In the genomic region with DNA sequence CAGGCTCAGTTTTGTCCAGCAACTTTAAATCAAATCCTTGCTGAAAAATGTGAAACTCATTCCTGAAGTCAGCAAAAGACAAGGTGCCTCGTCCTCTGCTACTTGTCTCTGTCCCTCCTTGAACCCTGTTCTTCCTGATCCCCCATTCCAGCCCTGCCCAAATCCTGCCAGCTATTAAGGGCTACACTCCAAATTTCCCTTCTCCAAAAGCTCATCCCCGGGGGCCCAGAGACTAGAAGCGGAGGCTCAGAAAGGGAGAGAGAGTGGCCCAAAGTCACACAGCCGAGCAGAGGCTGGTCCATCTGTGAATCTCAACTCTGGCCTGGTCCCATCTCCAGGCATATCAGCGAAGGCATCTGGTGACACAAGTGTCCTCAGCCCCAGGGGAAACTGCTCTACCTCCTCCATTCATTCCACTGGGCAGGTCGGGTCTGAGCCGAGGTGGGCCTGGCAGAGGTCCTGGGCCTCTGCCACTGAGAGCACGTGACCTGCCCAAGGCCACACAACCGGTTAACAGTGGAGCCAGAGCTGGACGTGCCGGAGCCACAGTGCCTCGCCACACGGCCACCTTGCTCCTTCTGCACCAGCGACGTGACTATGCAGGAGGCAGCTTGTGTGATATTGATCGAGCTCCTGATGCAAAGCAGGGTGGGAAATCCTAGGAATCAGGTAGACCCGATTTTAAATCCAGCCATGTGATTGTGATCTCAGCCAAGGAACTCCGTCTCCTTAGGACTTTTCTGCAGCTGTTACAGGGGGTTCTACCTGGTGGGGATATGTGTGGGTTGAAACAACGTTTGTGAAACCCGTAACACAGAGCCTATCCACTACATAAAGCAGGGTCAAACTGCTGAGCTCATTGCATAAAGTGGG, we compare ENCODE assay signal across 23 cellular contexts. TPM values are rescaled to one million over a fixed set of nuclear protein-coding genes. Genes with fewer than 3 reads are reported as not detected.
DNase-seq lines count a peak whose midpoint lies in the region; ATAC-seq lines count a peak whose summit lies in the region.
"Had no signal": no experiment of that assay in that cellular context is flagged by ENCODE, and none has a peak within 500 bp of the region (broad histone marks: within the 10 kb centered on the region; RNA-seq: fewer than 3 reads in every experiment).

No MANE protein-coding gene starts in this region.

- no peak overlapping the region for H3K4me3 Mint-ChIP-seq in T-helper 1 cell treated with Interleukin-12 subunit alpha and Interleukin-12 subunit beta and Interleukin-4 antibody, amounts not matched to agents 30 μg/mL and 1 μg/mL, for 36 hours
- H3K4me3 Mint-ChIP-seq in activated T-helper 17 cell treated with anti-CD3 and anti-CD28 coated beads, Interleukin-2, amount 50 U/mL, for 72 hours, result no peak overlapping the region
- H3K4me3 Mint-ChIP-seq in naive thymus-derived CD4-positive, alpha-beta T cell, result peak overlapping the region in 7 of 10 donors; percentile 0 to 63 (median 27)
- H3K4me3 Mint-ChIP-seq: activated naive CD8-positive, alpha-beta T cell; CD14-positive monocyte; GM23338; stimulated activated memory B cell treated with anti-CD40 and anti-IgM and Interleukin-4, amounts not matched to agents 10 μg/mL and 1 μg/mL and 100 μg/mL, for 72 hours had no signal

- intact Hi-C loops in naive thymus-derived CD4-positive, alpha-beta T cell (cut with micrococcal nuclease), result no loop called here

- H3K27ac Mint-ChIP-seq in T-helper 1 cell treated with Interleukin-12 subunit alpha and Interleukin-12 subunit beta and Interleukin-4 antibody, amounts not matched to agents 30 μg/mL and 1 μg/mL, for 36 hours, result peak overlapping the region; percentile 62
- H3K27ac Mint-ChIP-seq in activated T-helper 17 cell treated with anti-CD3 and anti-CD28 coated beads, Interleukin-2, amount 50 U/mL, for 72 hours, result peak overlapping the region; percentile 92
- peak overlapping the region in 8 of 9 donors; percentile 49 to 94 (median 86) for H3K27ac Mint-ChIP-seq in naive thymus-derived CD4-positive, alpha-beta T cell
- H3K27ac Mint-ChIP-seq: activated naive CD8-positive, alpha-beta T cell; CD14-positive monocyte; GM23338; stimulated activated memory B cell treated with anti-CD40 and anti-IgM and Interleukin-4, amounts not matched to agents 10 μg/mL and 1 μg/mL and 100 μg/mL, for 72 hours had no signal

- CTCF ChIA-PET in naive thymus-derived CD4-positive, alpha-beta T cell (lab: Charles Lee), result interaction anchor here (1.3 to 2.4 kb wide), 3 partner anchors 14 to 30 kb away, joined by 3 to 10 read pairs (median 5); no protein-coding TSS in a partner anchor

- H3K4me3 ChIP-seq in BLaER1, result no peak overlapping the region
- no peak overlapping the region for H3K4me3 ChIP-seq in naive thymus-derived CD4-positive, alpha-beta T cell (ENCODE audit: low read length)
- H3K4me3 ChIP-seq: coronary artery, GM23338, suprapubic skin had no signal

- 0 out of 2 replicates have a peak, but pooled peaks cover 6% of the 10 kb centered on the region for H3K36me3 ChIP-seq in BLaER1
- H3K36me3 ChIP-seq in naive thymus-derived CD4-positive, alpha-beta T cell (ENCODE audit: control insufficient read depth in 2 of 3, insufficient read depth in 3 of 3, low read length in 3 of 3), result peaks cover 0 to 21% (median 0%) of the 10 kb centered on the region in 3 experiments
- H3K36me3 ChIP-seq: suprapubic skin had no signal

- H3K4me2 ChIP-seq in BLaER1, result no peak overlapping the region; the same call in 1 of the 2 replicates
- H3K4me2 ChIP-seq: GM23338 had no signal

- H4K20me1 ChIP-seq in BLaER1, result peaks cover 82% of the 10 kb centered on the region

- peaks cover 2% of the 10 kb centered on the region for H3K36me3 Mint-ChIP-seq in T-helper 1 cell treated with Interleukin-12 subunit alpha and Interleukin-12 subunit beta and Interleukin-4 antibody, amounts not matched to agents 30 μg/mL and 1 μg/mL, for 36 hours (ENCODE audit: low read depth)
- H3K36me3 Mint-ChIP-seq in activated T-helper 17 cell treated with anti-CD3 and anti-CD28 coated beads, Interleukin-2, amount 50 U/mL, for 72 hours (ENCODE audit: low read depth), result no peaks in the 10 kb centered on the region
- peaks cover 4 to 24% (median 9%) of the 10 kb centered on the region in 5 donors for H3K36me3 Mint-ChIP-seq in naive thymus-derived CD4-positive, alpha-beta T cell
- H3K36me3 Mint-ChIP-seq: activated naive CD8-positive, alpha-beta T cell had no signal

- H3K9me3 ChIP-seq in BLaER1, result no peaks in the 10 kb centered on the region
- no peaks in the 10 kb centered on the region for H3K9me3 ChIP-seq in naive thymus-derived CD4-positive, alpha-beta T cell (ENCODE audit: control insufficient read depth in 2 of 3, low read length in 3 of 3)
- H3K9me3 ChIP-seq: suprapubic skin had no signal

- peaks cover 90% of the 10 kb centered on the region for H3K4me1 ChIP-seq in BLaER1
- H3K4me1 ChIP-seq in naive thymus-derived CD4-positive, alpha-beta T cell (ENCODE audit: control insufficient read depth in 2 of 2, insufficient read depth in 2 of 2, low read length in 2 of 2), result peaks cover 0 to 45% of the 10 kb centered on the region in 2 donors
- H3K4me1 ChIP-seq: suprapubic skin had no signal

- H3K27me3 ChIP-seq in BLaER1, result no peaks in the 10 kb centered on the region
- no peaks in the 10 kb centered on the region for H3K27me3 ChIP-seq in naive thymus-derived CD4-positive, alpha-beta T cell (ENCODE audit: control insufficient read depth in 2 of 2, insufficient read depth in 2 of 2, low read length in 2 of 2)

- H3K9me3 Mint-ChIP-seq in T-helper 1 cell treated with Interleukin-12 subunit alpha and Interleukin-12 subunit beta and Interleukin-4 antibody, amounts not matched to agents 30 μg/mL and 1 μg/mL, for 36 hours, result no peaks in the 10 kb centered on the region
- H3K9me3 Mint-ChIP-seq in activated T-helper 17 cell treated with anti-CD3 and anti-CD28 coated beads, Interleukin-2, amount 50 U/mL, for 72 hours, result no peaks in the 10 kb centered on the region
- H3K9me3 Mint-ChIP-seq in naive thymus-derived CD4-positive, alpha-beta T cell, result no peaks in the 10 kb centered on the region
- H3K9me3 Mint-ChIP-seq: GM23338; stimulated activated memory B cell treated with anti-CD40 and anti-IgM and Interleukin-4, amounts not matched to agents 10 μg/mL and 1 μg/mL and 100 μg/mL, for 72 hours had no signal

- POLR2A ChIA-PET in naive thymus-derived CD4-positive, alpha-beta T cell (lab: Charles Lee), result interaction anchor here (0.9 to 2.3 kb wide), 7 partner anchors 13 to 48 kb away, joined by 3 to 12 read pairs (median 4); no protein-coding TSS in a partner anchor

- no peaks in the 10 kb centered on the region for H3K27me3 Mint-ChIP-seq in T-helper 1 cell treated with Interleukin-12 subunit alpha and Interleukin-12 subunit beta and Interleukin-4 antibody, amounts not matched to agents 30 μg/mL and 1 μg/mL, for 36 hours (ENCODE audit: low read depth)
- H3K27me3 Mint-ChIP-seq in activated T-helper 17 cell treated with anti-CD3 and anti-CD28 coated beads, Interleukin-2, amount 50 U/mL, for 72 hours, result no peaks in the 10 kb centered on the region
- H3K27me3 Mint-ChIP-seq in naive thymus-derived CD4-positive, alpha-beta T cell, result no peaks in the 10 kb centered on the region
- H3K27me3 Mint-ChIP-seq: activated naive CD8-positive, alpha-beta T cell had no signal

- H3K4me1 Mint-ChIP-seq in T-helper 1 cell treated with Interleukin-12 subunit alpha and Interleukin-12 subunit beta and Interleukin-4 antibody, amounts not matched to agents 30 μg/mL and 1 μg/mL, for 36 hours (ENCODE audit: low read depth), result peaks cover 24% of the 10 kb centered on the region
- peaks cover 37% of the 10 kb centered on the region for H3K4me1 Mint-ChIP-seq in activated T-helper 17 cell treated with anti-CD3 and anti-CD28 coated beads, Interleukin-2, amount 50 U/mL, for 72 hours
- H3K4me1 Mint-ChIP-seq in naive thymus-derived CD4-positive, alpha-beta T cell, result peaks cover 33 to 88% (median 77%) of the 10 kb centered on the region in 7 donors

- no peak for ATAC-seq in activated T-helper 17 cell treated with anti-CD3 and anti-CD28 coated beads, Interleukin-2, amount 50 U/mL, for 72 hours (replicated peaks)
- no peak for ATAC-seq in naive thymus-derived CD4-positive, alpha-beta T cell
- ATAC-seq: GM23338; left lobe of liver; Panc1; stimulated activated memory B cell treated with anti-CD40 and anti-IgM and Interleukin-4, amounts not matched to agents 10 μg/mL and 1 μg/mL and 100 μg/mL, for 72 hours had no signal

- H3K9ac ChIP-seq in BLaER1, result no peak overlapping the region

- peak overlapping the region; percentile 29; the same call in 1 of the 2 replicates for H3K27ac ChIP-seq in BLaER1
- H3K27ac ChIP-seq in naive thymus-derived CD4-positive, alpha-beta T cell (ENCODE audit: low read depth, low read length), result no peak overlapping the region
- H3K27ac ChIP-seq: 22Rv1, coronary artery, suprapubic skin had no signal

- DNase-seq in T-helper 1 cell (no peak), NCI-H226 (no peak), T1000 (lab: John Stamatoyannopoulos, UW) (no peak)
- no peak for DNase-seq in naive thymus-derived CD4-positive, alpha-beta T cell
- no peak for DNase-seq in stimulated activated CD4-positive, alpha-beta T cell treated with anti-CD3 and anti-CD28 coated beads, Interleukin-2, amount 100 ng/mL, for 48 hours
- DNase-seq: activated CD4-positive, alpha-beta T cell treated with anti-CD3 and anti-CD28 coated beads for 48 hours; erythroblast; IMR-90; mesendoderm; NCI-H1436 treated with DMSO at 0.1 percent for 48 hours; SHP77 had no signal

RNA-seq across cellular contexts. Expression of a gene that starts 28.6 kb away (rescaled TPM):
- 10 to 100 TPM in 1 of 2 donors, 1 to 10 TPM in 1; 9.9 to 28.5 TPM for total RNA-seq in activated T-helper 17 cell treated with anti-CD3 and anti-CD28 coated beads, Interleukin-2, amount 50 U/mL, for 72 hours
- 10 to 100 TPM; 29.4 to 81.9 (median 74.6) TPM for total RNA-seq in naive thymus-derived CD4-positive, alpha-beta T cell
- polyA plus RNA-seq in naive thymus-derived CD4-positive, alpha-beta T cell, result 10 to 100 TPM; 17.3 to 23.5 TPM

Comparison
In these comparisons a context has a peak if more than half of its experiments do, and no peak if none do; other contexts are left out.
1. H3K4me3 Mint-ChIP-seq: peak in naive thymus-derived CD4-positive, alpha-beta T cell (7 of 10); none in T-helper 1 cell treated with Interleukin-12 subunit alpha and Interleukin-12 subunit beta and Interleukin-4 antibody, amounts not matched to agents 30 μg/mL and 1 μg/mL, for 36 hours (single experiment) and activated T-helper 17 cell treated with anti-CD3 and anti-CD28 coated beads, Interleukin-2, amount 50 U/mL, for 72 hours (single experiment).
2. Peak in every context shown above with its lines, with median percentiles within 50 percentile points of each other: H3K27ac Mint-ChIP-seq.